Comparison of ENCODE assay signal across 14 cellular contexts in genomic region chr9:72193478-72193881, GRCh38. TPM values are rescaled to one million over a fixed set of nuclear protein-coding genes. Genes with fewer than 3 reads are reported as not detected.
DNase-seq lines count a peak whose midpoint lies in the region; ATAC-seq, FAIRE-seq and TF ChIP-seq lines count a peak whose summit lies in the region.
"Had no signal": no experiment of that assay in that cellular context is flagged by ENCODE, and none has a peak within 500 bp of the region (broad histone marks: within the 10 kb centered on the region; RNA-seq: fewer than 3 reads in every experiment).

No MANE protein-coding gene starts in this region.

- no peak for FAIRE-seq in urothelium cell line (lab: Jason Lieb, UNC)

- peak; percentile 96 for ATAC-seq in HG02798 (IDR thresholded peaks at IDR 0.05; ENCODE audit: poor library complexity, unreplicated experiment)
- peak; percentile 96 for ATAC-seq in HG03520 (IDR thresholded peaks at IDR 0.05; ENCODE audit: unreplicated experiment)
- peak; percentile 51 for ATAC-seq in stimulated activated memory B cell treated with anti-CD40 and anti-IgM and Interleukin-4, amounts not matched to agents 10 μg/mL and 1 μg/mL and 100 μg/mL, for 72 hours
- no peak for ATAC-seq in SK-N-SH treated with all-trans-retinoic acid at 6 μM for 48 hours
- ATAC-seq: heart right ventricle; stimulated activated naive CD8-positive, alpha-beta T cell treated with anti-CD3 and anti-CD28 coated beads, Interleukin-15, Interleukin-2, amounts not matched to agents 100 U/mL and 50 U/mL, for 24 hours had no signal

- no peak overlapping the region for H3K4me3 Mint-ChIP-seq in activated CD4-positive, alpha-beta T cell treated with anti-CD3 and anti-CD28 coated beads, Interleukin-2, amount 10 ng/mL, durations not matched to agents 7 days and 5 days
- H3K4me3 Mint-ChIP-seq in stimulated activated memory B cell treated with anti-CD40 and anti-IgM and Interleukin-4, amounts not matched to agents 10 μg/mL and 1 μg/mL and 100 μg/mL, for 72 hours, result no peak overlapping the region
- H3K4me3 Mint-ChIP-seq: activated CD4-positive, alpha-beta T cell treated with anti-CD3 and anti-CD28 coated beads, Interleukin-2, amount 10 ng/mL, durations not matched to agents 24 days and 14 days; activated naive CD4-positive, alpha-beta T cell treated with anti-CD3 and anti-CD28 coated beads, Interleukin-2, amount 10 ng/mL, durations not matched to agents 7 days and 5 days had no signal

- POLR2A ChIA-PET in activated CD4-positive, alpha-beta T cell treated with anti-CD3 and anti-CD28 coated beads, Interleukin-2, amount 10 ng/mL, durations not matched to agents 7 days and 5 days (lab: Charles Lee), result no interaction called here

- H3K27ac Mint-ChIP-seq in activated CD4-positive, alpha-beta T cell treated with anti-CD3 and anti-CD28 coated beads, Interleukin-2, amount 10 ng/mL, durations not matched to agents 7 days and 5 days, result peak overlapping the region; percentile 25
- H3K27ac Mint-ChIP-seq in stimulated activated memory B cell treated with anti-CD40 and anti-IgM and Interleukin-4, amounts not matched to agents 10 μg/mL and 1 μg/mL and 100 μg/mL, for 72 hours, result no peak overlapping the region
- H3K27ac Mint-ChIP-seq: activated CD4-positive, alpha-beta T cell treated with anti-CD3 and anti-CD28 coated beads, Interleukin-2, amount 10 ng/mL, durations not matched to agents 24 days and 14 days; activated naive CD4-positive, alpha-beta T cell treated with anti-CD3 and anti-CD28 coated beads, Interleukin-2, amount 10 ng/mL, durations not matched to agents 7 days and 5 days had no signal

- CTCF ChIA-PET in activated CD4-positive, alpha-beta T cell treated with anti-CD3 and anti-CD28 coated beads, Interleukin-2, amount 10 ng/mL, durations not matched to agents 7 days and 5 days (lab: Charles Lee), result no interaction called here

- H3K9me3 Mint-ChIP-seq in activated CD4-positive, alpha-beta T cell treated with anti-CD3 and anti-CD28 coated beads, Interleukin-2, amount 10 ng/mL, durations not matched to agents 7 days and 5 days, result no peaks in the 10 kb centered on the region
- H3K9me3 Mint-ChIP-seq in stimulated activated memory B cell treated with anti-CD40 and anti-IgM and Interleukin-4, amounts not matched to agents 10 μg/mL and 1 μg/mL and 100 μg/mL, for 72 hours, result no peaks in the 10 kb centered on the region
- H3K9me3 Mint-ChIP-seq: activated CD4-positive, alpha-beta T cell treated with anti-CD3 and anti-CD28 coated beads, Interleukin-2, amount 10 ng/mL, durations not matched to agents 24 days and 14 days; activated naive CD4-positive, alpha-beta T cell treated with anti-CD3 and anti-CD28 coated beads, Interleukin-2, amount 10 ng/mL, durations not matched to agents 7 days and 5 days had no signal

- H3K36me3 Mint-ChIP-seq in activated CD4-positive, alpha-beta T cell treated with anti-CD3 and anti-CD28 coated beads, Interleukin-2, amount 10 ng/mL, durations not matched to agents 7 days and 5 days (ENCODE audit: low read depth), result no peaks in the 10 kb centered on the region
- no peaks in the 10 kb centered on the region for H3K36me3 Mint-ChIP-seq in stimulated activated memory B cell treated with anti-CD40 and anti-IgM and Interleukin-4, amounts not matched to agents 10 μg/mL and 1 μg/mL and 100 μg/mL, for 72 hours
- H3K36me3 Mint-ChIP-seq: activated naive CD4-positive, alpha-beta T cell treated with anti-CD3 and anti-CD28 coated beads, Interleukin-2, amount 10 ng/mL, durations not matched to agents 7 days and 5 days had no signal

- no peaks in the 10 kb centered on the region for H3K4me1 Mint-ChIP-seq in activated CD4-positive, alpha-beta T cell treated with anti-CD3 and anti-CD28 coated beads, Interleukin-2, amount 10 ng/mL, durations not matched to agents 7 days and 5 days
- peaks cover 10% of the 10 kb centered on the region for H3K4me1 Mint-ChIP-seq in stimulated activated memory B cell treated with anti-CD40 and anti-IgM and Interleukin-4, amounts not matched to agents 10 μg/mL and 1 μg/mL and 100 μg/mL, for 72 hours
- H3K4me1 Mint-ChIP-seq: activated CD4-positive, alpha-beta T cell treated with anti-CD3 and anti-CD28 coated beads, Interleukin-2, amount 10 ng/mL, durations not matched to agents 24 days and 14 days; activated naive CD4-positive, alpha-beta T cell treated with anti-CD3 and anti-CD28 coated beads, Interleukin-2, amount 10 ng/mL, durations not matched to agents 7 days and 5 days had no signal

- H3K27me3 Mint-ChIP-seq in activated CD4-positive, alpha-beta T cell treated with anti-CD3 and anti-CD28 coated beads, Interleukin-2, amount 10 ng/mL, durations not matched to agents 7 days and 5 days, result no peaks in the 10 kb centered on the region
- peaks cover 25% of the 10 kb centered on the region for H3K27me3 Mint-ChIP-seq in stimulated activated memory B cell treated with anti-CD40 and anti-IgM and Interleukin-4, amounts not matched to agents 10 μg/mL and 1 μg/mL and 100 μg/mL, for 72 hours

- DNase-seq in activated CD4-positive, alpha-beta T cell treated with anti-CD3 and anti-CD28 coated beads, Interleukin-2, amount 10 ng/mL, durations not matched to agents 7 days and 5 days, result no peak
- no peak for DNase-seq in activated CD4-positive, alpha-beta T cell treated with anti-CD3 and anti-CD28 coated beads, Interleukin-2, amount 50 U/mL, for 1 hour
- no peak for DNase-seq in NCI-H1048 (lab: John Stamatoyannopoulos, UW)
- no peak for DNase-seq in urothelium cell line (ENCODE audit: low spot score)
- DNase-seq: activated CD4-positive, alpha-beta T cell treated with anti-CD3 and anti-CD28 coated beads, Interleukin-2, amount 10 ng/mL, durations not matched to agents 24 days and 14 days; activated naive CD4-positive, alpha-beta T cell treated with anti-CD3 and anti-CD28 coated beads, Interleukin-2, amount 10 ng/mL, durations not matched to agents 7 days and 5 days; heart right ventricle; NCI-H1694 treated with DMSO at 0.1 percent for 48 hours; stimulated activated naive CD8-positive, alpha-beta T cell treated with anti-CD3 and anti-CD28 coated beads, Interleukin-15, Interleukin-2, amounts not matched to agents 100 U/mL and 50 U/mL, for 24 hours had no signal

TF ChIP-seq in SK-N-SH treated with all-trans-retinoic acid at 6 μM for 48 hours, 23 proteins besides CTCF, POLR2A, EP300 and RAD21:
- TF ChIP-seq ZFP3 (CRISPR knock-in tag; IDR thresholded peaks at IDR 0.05) (no peak), PPARA (CRISPR knock-in tag; IDR thresholded peaks at IDR 0.05; ENCODE audit: borderline replicate concordance) (no peak), CSDC2 (CRISPR knock-in tag; IDR thresholded peaks at IDR 0.05) (no peak)

RNA-seq across cellular contexts. Expression of gene GDA, which starts 44.2 kb away (rescaled TPM):
- not detected for total RNA-seq in activated CD4-positive, alpha-beta T cell treated with anti-CD3 and anti-CD28 coated beads, Interleukin-2, amount 10 ng/mL, durations not matched to agents 7 days and 5 days
- total RNA-seq: activated CD4-positive, alpha-beta T cell treated with anti-CD3 and anti-CD28 coated beads, Interleukin-2, amount 10 ng/mL, durations not matched to agents 24 days and 14 days; dermis microvascular lymphatic vessel endothelial cell had no signal
